30 cellular contexts compared by ENCODE assay signal in genomic region chr10:51523440-51523839, GRCh38.
"Had no signal": no experiment of that assay in that cellular context is flagged by ENCODE, and none has a peak within 500 bp of the region (broad histone marks: within the 10 kb centered on the region; RNA-seq: fewer than 3 reads in every experiment).

No MANE protein-coding gene starts in this region.

- H3K9me3 ChIP-seq: adrenal gland, body of pancreas, esophagus muscularis mucosa, gastroesophageal sphincter had no signal

- H3K27ac ChIP-seq: adrenal gland, body of pancreas, esophagus muscularis mucosa, gastroesophageal sphincter, heart right ventricle had no signal

- H3K36me3 ChIP-seq: adrenal gland, esophagus muscularis mucosa, gastroesophageal sphincter, heart right ventricle had no signal

- H3K4me1 ChIP-seq: adrenal gland, body of pancreas had no signal

- H3K4me3 ChIP-seq: adrenal gland, body of pancreas, esophagus muscularis mucosa, gastroesophageal sphincter, heart right ventricle had no signal

- DNase-seq: activated CD4-positive, alpha-beta memory T cell treated with anti-CD3 and anti-CD28 coated beads for 36 hours; activated CD4-positive, alpha-beta T cell treated with anti-CD3 and anti-CD28 coated beads for 36 hours; activated CD4-positive, alpha-beta T cell treated with anti-CD3 and anti-CD28 coated beads, Interleukin-2, amount 10 ng/mL, durations not matched to agents 24 days and 14 days; activated CD4-positive, CD25-positive, alpha-beta regulatory T cell; activated CD4-positive, CD25-positive, alpha-beta regulatory T cell treated with anti-CD3 and anti-CD28 coated beads, Interleukin-2, amount 50 U/mL, for 72 hours; activated CD8-positive, alpha-beta memory T cell treated with anti-CD3 and anti-CD28 coated beads, Interleukin-2, amount 10 ng/mL, durations not matched to agents 7 days and 5 days; activated CD8-positive, alpha-beta memory T cell treated with anti-CD3 and anti-CD28 coated beads, Interleukin-2, amount 50 U/mL, for 4 hours; activated CD8-positive, alpha-beta T cell treated with anti-CD3 and anti-CD28 coated beads, Interleukin-2, amount 10 ng/mL, durations not matched to agents 7 days and 5 days; activated effector memory CD4-positive, alpha-beta T cell treated with anti-CD3 and anti-CD28 coated beads, Interleukin-2, amount 50 U/mL, for 16 hours; activated naive CD4-positive, alpha-beta T cell treated with anti-CD3 and anti-CD28 coated beads for 36 hours; activated naive CD8-positive, alpha-beta T cell treated with anti-CD3 and anti-CD28 coated beads for 36 hours; activated naive CD8-positive, alpha-beta T cell treated with anti-CD3 and anti-CD28 coated beads, Interleukin-2, amount 50 U/mL, for 24 hours; activated T-cell treated with anti-CD3 and anti-CD28 coated beads, Interleukin-2, amount 50 U/mL, for 1 hour; activated T-cell treated with anti-CD3 and anti-CD28 coated beads, Interleukin-2, amount 50 U/mL, for 48 hours; adrenal gland; amygdala; aorta; body of pancreas; caudate nucleus; cortex of kidney; dermis blood vessel endothelial cell; effector CD4-positive, alpha-beta T cell; effector memory CD8-positive, alpha-beta T cell; erythroblast; foreskin melanocyte; heart right ventricle; T-helper 17 cell; T1000 had no signal

- H3K27me3 ChIP-seq: adrenal gland, body of pancreas, esophagus muscularis mucosa, gastroesophageal sphincter, heart right ventricle had no signal

- ATAC-seq: activated CD4-positive, alpha-beta T cell treated with anti-CD3 and anti-CD28 coated beads for 36 hours; activated CD8-positive, alpha-beta memory T cell treated with anti-CD3 and anti-CD28 coated beads, Interleukin-2, amount 10 ng/mL, durations not matched to agents 7 days and 5 days; activated CD8-positive, alpha-beta T cell treated with anti-CD3 and anti-CD28 coated beads, Interleukin-2, amount 10 ng/mL, durations not matched to agents 7 days and 5 days; activated naive CD8-positive, alpha-beta T cell treated with anti-CD3 and anti-CD28 coated beads, Interleukin-2, amount 50 U/mL, for 24 hours; body of pancreas; effector memory CD8-positive, alpha-beta T cell; gastroesophageal sphincter; heart right ventricle; T-helper 17 cell had no signal
